In the genomic region with DNA sequence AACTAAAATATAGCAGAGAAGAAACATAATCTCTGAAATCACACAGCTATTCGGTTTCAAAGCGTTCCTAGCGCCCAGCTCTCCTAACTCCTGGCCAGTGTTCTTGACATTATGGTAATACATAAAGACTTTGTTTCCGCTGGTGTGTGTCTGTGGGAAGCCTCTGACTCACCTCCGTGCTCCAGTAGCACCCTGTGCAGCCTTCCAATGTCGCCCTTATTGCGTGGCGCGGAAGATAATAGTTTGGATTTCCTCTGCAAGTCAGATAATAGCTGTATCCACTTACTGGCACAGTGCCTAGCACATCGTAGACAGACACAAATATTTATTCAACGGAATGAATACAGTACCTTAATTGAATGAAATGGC, we compare ENCODE assay signal across 8 cellular contexts. TPM values are rescaled to one million over a fixed set of nuclear protein-coding genes. Genes with fewer than 3 reads are reported as not detected.
A peak's percentile ranks its signal among the peaks of the same experiment; 100 is the strongest.
DNase-seq lines count a peak whose midpoint lies in the region; ATAC-seq, FAIRE-seq and TF ChIP-seq lines count a peak whose summit lies in the region.

No MANE protein-coding gene starts in this region.

- H3K4me1 ChIP-seq in heart left ventricle (peaks cover 0 to 20% (median 10%) of the 10 kb centered on the region in 12 donors), pancreas (peaks cover 0 to 8% (median 8%) of the 10 kb centered on the region in 3 donors)

- peak overlapping the region in 11 of 12 donors; percentile 85 to 97 (median 95) for H3K27ac ChIP-seq in heart left ventricle
- H3K27ac ChIP-seq in pancreas, result peak overlapping the region; percentile 75 to 95 (median 89)

- no peak for TF ChIP-seq POLR2A in heart left ventricle (IDR thresholded peaks at IDR 0.05)
- TF ChIP-seq POLR2A in NB4 (IDR thresholded peaks at IDR 0.05; ENCODE audit: extremely low read depth, insufficient read length), result no peak

- no peaks in the 10 kb centered on the region for H3K9me3 ChIP-seq in heart left ventricle
- no peaks in the 10 kb centered on the region for H3K9me3 ChIP-seq in pancreas

- H3K27me3 ChIP-seq in heart left ventricle (no peaks in the 10 kb centered on the region), pancreas (no peaks in the 10 kb centered on the region)

- H3K4me3 ChIP-seq in heart left ventricle (peak overlapping the region; percentile 58 to 92 (median 78)), NB4 (ENCODE audit: low read depth, low read length) (peak overlapping the region; percentile 95), fibroblast of the aortic adventitia (ENCODE audit: low read depth, low read length) (peak overlapping the region; percentile 94), pancreas (peak overlapping the region; percentile 54 to 65 (median 58))

- H3K36me3 ChIP-seq in heart left ventricle, result peaks cover 0 to 40% (median 37%) of the 10 kb centered on the region in 9 donors
- H3K36me3 ChIP-seq in pancreas, result peaks cover 7 to 24% (median 16%) of the 10 kb centered on the region in 3 donors

- TF ChIP-seq CTCF in heart left ventricle (IDR thresholded peaks at IDR 0.05) (no peak), NB4 (IDR thresholded peaks at IDR 0.05; ENCODE audit: low read depth, low read length) (no peak), fibroblast of the aortic adventitia (IDR thresholded peaks at IDR 0.05; ENCODE audit: insufficient read depth, low read length) (no peak), pancreas (IDR thresholded peaks at IDR 0.05) (no peak)

- DNase-seq in heart left ventricle, result peak in 2 of 5 donors; percentile 30 to 43
- DNase-seq in Right ventricle myocardium inferior (ENCODE audit: missing footprints), result no peak
- peak; percentile 34 for DNase-seq in NB4 (ENCODE audit: low read depth)
- DNase-seq in activated T-cell treated with anti-CD3 and anti-CD28 coated beads for 1 hour (ENCODE audit: low read depth), result peak; percentile 2
- peak; percentile 51 for DNase-seq in fibroblast of the aortic adventitia (ENCODE audit: low read depth)
- peak in 1 of 6 donors; percentile 19 for DNase-seq in pancreas
- DNase-seq in SK-N-DZ (ENCODE audit: low spot score), result no peak
- DNase-seq in SHP77 (lab: John Stamatoyannopoulos, UW), result no peak

- WGBS in heart left ventricle, 4 donors, result 0 to 3% (median 1%) methylated on average over 11 of the region's 11 CpGs
- WGBS in pancreas, 2 donors, result 0 to 1% methylated on average over 11 of the region's 11 CpGs

- ATAC-seq in heart left ventricle, result peak in 3 of 4 donors; percentile 2 to 34 (median 28)
- ATAC-seq in Right ventricle myocardium inferior, result no peak
- peak in 3 of 4 donors; percentile 5 to 39 (median 8) for ATAC-seq in pancreas

- intact Hi-C loops in heart left ventricle (cut with DNase I), result loop anchor here in 4 of 10 donors (2.0 to 10.0 kb wide), 6 partner anchors 30 to 662 kb away; a partner anchor contains a TSS
- intact Hi-C loops in Right ventricle myocardium inferior (cut with DNase I), result loop anchor here (10.0 kb wide), 2 partner anchors 148 to 228 kb away; a partner anchor contains a TSS
- intact Hi-C loops in pancreas (cut with DNase I), result no loop called here

- no peak for FAIRE-seq in pancreas (lab: Jason Lieb, UNC)

RNA-seq across cellular contexts. Expression of a gene that starts 0.6 kb away (rescaled TPM):
- total RNA-seq in heart left ventricle (10 to 100 TPM; 11.7 to 16.1 (median 13.8) TPM), Right ventricle myocardium inferior (15.0 TPM), fibroblast of the aortic adventitia (ENCODE audit: low replicate concordance) (16.1 and 29.6 TPM in 2 replicates), pancreas (1 to 10 TPM; 4.1 to 7.7 (median 6.9) TPM)
- polyA plus RNA-seq in heart left ventricle (10 to 100 TPM in 1 of 2 donors, 1 to 10 TPM in 1; 6.7 to 17.1 TPM), pancreas (1 to 10 TPM; 5.1 to 9.3 TPM)
- 15.3 and 18.2 TPM in 2 replicates for polyA plus RNA-seq in SK-N-DZ (2014; cell fraction: cytosol; rRNA removed)
- 9.9 and 16.4 TPM in 2 replicates for polyA plus RNA-seq in SK-N-DZ (2014; cell fraction: nucleus; rRNA removed)

Comparison
In these comparisons a context has a peak if more than half of its experiments do, and no peak if none do; other contexts are left out.
1. DNase-seq: peak in NB4 (single experiment), activated T-cell treated with anti-CD3 and anti-CD28 coated beads for 1 hour (single experiment) and fibroblast of the aortic adventitia (single experiment); none in Right ventricle myocardium inferior (single experiment), SK-N-DZ (single experiment) and SHP77 (0 of 2).
2. Peak in every context shown above with its lines, with median percentiles within 50 percentile points of each other: H3K4me3 ChIP-seq.